Comparison of ENCODE assay signal across 28 cellular contexts in the genomic region with DNA sequence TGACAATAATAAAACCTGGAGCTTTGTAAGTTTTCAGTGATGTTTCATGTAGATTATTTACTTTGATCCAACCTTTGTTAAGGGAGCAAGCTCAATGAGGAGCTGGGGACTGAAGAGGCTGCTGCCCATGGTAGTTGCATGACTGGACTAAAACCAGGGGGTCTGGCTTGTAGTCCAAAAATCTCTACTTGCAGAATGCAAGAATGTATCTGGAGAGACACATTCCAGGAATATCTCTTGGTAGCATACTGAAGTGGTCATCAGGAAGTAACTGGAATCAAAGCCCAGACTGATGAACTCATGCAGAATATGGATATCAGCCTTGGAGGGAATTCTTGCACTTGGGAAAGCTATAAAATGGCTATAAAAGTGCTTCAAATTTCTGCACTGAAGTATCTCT. TPM values are rescaled to one million over a fixed set of nuclear protein-coding genes. Genes with fewer than 3 reads are reported as not detected.
DNase-seq lines count a peak whose midpoint lies in the region; ATAC-seq, FAIRE-seq and TF ChIP-seq lines count a peak whose summit lies in the region.
"Had no signal": no experiment of that assay in that cellular context is flagged by ENCODE, and none has a peak within 500 bp of the region (broad histone marks: within the 10 kb centered on the region; RNA-seq: fewer than 3 reads in every experiment).

No MANE protein-coding gene starts in this region.

- H3K79me1 ChIP-seq in neuronal stem cell (ENCODE audit: low read depth, low read length), result no peaks in the 10 kb centered on the region

- H3K36me3 Mint-ChIP-seq in astrocyte (ENCODE audit: low read depth, unreplicated experiment), result no peaks in the 10 kb centered on the region
- H3K36me3 Mint-ChIP-seq in CD14-positive monocyte, result no peaks in the 10 kb centered on the region
- H3K36me3 Mint-ChIP-seq: immature natural killer cell; natural killer cell treated with Interleukin-12 subunit alpha and Interleukin-12 subunit beta and Interleukin-15 and Interleukin-18, amount 100 ng/mL, for 72 hours had no signal

- H3K9ac ChIP-seq in astrocyte (ENCODE audit: low read length), result no peak overlapping the region
- H3K9ac ChIP-seq in neuronal stem cell (ENCODE audit: low read depth, low read length, poor library complexity), result no peak overlapping the region

- H3K18ac ChIP-seq in neuronal stem cell (ENCODE audit: low read length), result no peak overlapping the region

- peak; percentile 47 for DNase-seq in AG10803 (ENCODE audit: low read depth)
- DNase-seq in EL, result peak; percentile 42
- DNase-seq in astrocyte (ENCODE audit: low read depth), result peak; percentile 10
- DNase-seq in kidney tubule cell (ENCODE audit: low spot score), result peak; percentile 78
- no peak for DNase-seq in CD14-positive monocyte (ENCODE audit: low spot score)
- no peak for DNase-seq in neuronal stem cell (ENCODE audit: low spot score)
- DNase-seq: activated CD4-positive, alpha-beta T cell treated with anti-CD3 and anti-CD28 coated beads for 4 hours; activated CD8-positive, alpha-beta T cell treated with anti-CD3 and anti-CD28 coated beads, Interleukin-2, amount 10 ng/mL, durations not matched to agents 7 days and 5 days; activated naive CD4-positive, alpha-beta T cell treated with anti-CD3 and anti-CD28 coated beads for 36 hours; adrenal gland; C1 segment of cervical spinal cord; Caco-2; DMS79; immature natural killer cell; left lung; MM.1S; NCI-H1105 treated with DMSO at 0.1 percent for 48 hours; NCI-H187 treated with DMSO at 0.1 percent for 48 hours; NCI-H526; Right ventricle myocardium superior; stimulated activated CD4-positive, alpha-beta T cell treated with anti-CD3 and anti-CD28 coated beads, Interleukin-4, amount 100 ng/mL, for 24 hours; thyroid gland had no signal

- H3K14ac ChIP-seq in neuronal stem cell (ENCODE audit: low read length), result no peak overlapping the region

- no peaks in the 10 kb centered on the region for H3K36me3 ChIP-seq in astrocyte (ENCODE audit: insufficient read depth, low read length)
- H3K36me3 ChIP-seq in neuronal stem cell (replicated peaks in 1 of 2; ENCODE audit: control insufficient read depth in 2 of 2, insufficient read depth in 2 of 2, low read length in 2 of 2), result no peaks in the 10 kb centered on the region
- H3K36me3 ChIP-seq: adrenal gland, left lung, thyroid gland had no signal

- TF ChIP-seq CTCF in AG10803 (conservative IDR thresholded peaks at IDR 0.05; ENCODE audit: low read length), result no peak
- no peak for TF ChIP-seq CTCF in astrocyte (IDR thresholded peaks at IDR 0.05; ENCODE audit: insufficient read depth, low read depth, low read length)
- no peak for TF ChIP-seq CTCF in CD14-positive monocyte (IDR thresholded peaks at IDR 0.05)

- intact Hi-C loops in CD14-positive monocyte (cut with micrococcal nuclease), result no loop called here

- H3K4me1 ChIP-seq in astrocyte (ENCODE audit: insufficient read depth, low read length), result peaks cover 4% of the 10 kb centered on the region
- no peaks in the 10 kb centered on the region for H3K4me1 ChIP-seq in neuronal stem cell (ENCODE audit: control insufficient read depth in 2 of 2, insufficient read depth in 1 of 2, low read depth in 1 of 2, low read length in 2 of 2)
- H3K4me1 ChIP-seq: Caco-2 had no signal

- H3K27me3 Mint-ChIP-seq in astrocyte (ENCODE audit: low read depth, unreplicated experiment) (no peaks in the 10 kb centered on the region), CD14-positive monocyte (ENCODE audit: low read depth in 3 of 3) (no peaks in the 10 kb centered on the region)
- H3K27me3 Mint-ChIP-seq: natural killer cell treated with Interleukin-12 subunit alpha and Interleukin-12 subunit beta and Interleukin-15 and Interleukin-18, amount 100 ng/mL, for 72 hours had no signal

- no peak overlapping the region for H2BK15ac ChIP-seq in neuronal stem cell (ENCODE audit: low read length)

- H3K4me3 Mint-ChIP-seq in astrocyte (ENCODE audit: unreplicated experiment), result no peak overlapping the region
- H3K4me3 Mint-ChIP-seq in CD14-positive monocyte, result no peak overlapping the region
- H3K4me3 Mint-ChIP-seq: activated CD8-positive, alpha-beta T cell treated with anti-CD3 and anti-CD28 coated beads, Interleukin-2, amount 10 ng/mL, durations not matched to agents 7 days and 5 days; activated naive CD4-positive, alpha-beta T cell treated with anti-CD3 and anti-CD28 coated beads for 36 hours; immature natural killer cell; natural killer cell treated with Interleukin-12 subunit alpha and Interleukin-12 subunit beta and Interleukin-15 and Interleukin-18, amount 100 ng/mL, for 72 hours; T-helper 2 cell treated with Interferon-gamma antibody and Interleukin-4, amounts not matched to agents 5 μg/mL and 100 μg/mL, for 36 hours had no signal

- H3K4me1 Mint-ChIP-seq in astrocyte (ENCODE audit: low read depth, unreplicated experiment) (peaks cover 30% of the 10 kb centered on the region), CD14-positive monocyte (peaks cover 24% of the 10 kb centered on the region)
- H3K4me1 Mint-ChIP-seq: immature natural killer cell had no signal

- H3K27ac Mint-ChIP-seq in astrocyte (ENCODE audit: unreplicated experiment) (no peak overlapping the region), CD14-positive monocyte (no peak overlapping the region)
- H3K27ac Mint-ChIP-seq: activated naive CD4-positive, alpha-beta T cell treated with anti-CD3 and anti-CD28 coated beads for 36 hours; natural killer cell treated with Interleukin-12 subunit alpha and Interleukin-12 subunit beta and Interleukin-15 and Interleukin-18, amount 100 ng/mL, for 72 hours had no signal

- H3K79me2 ChIP-seq in astrocyte (ENCODE audit: insufficient read depth, low read length), result no peaks in the 10 kb centered on the region

- H3K9me3 ChIP-seq in astrocyte (ENCODE audit: insufficient read depth, low read depth, low read length) (no peaks in the 10 kb centered on the region), neuronal stem cell (replicated peaks in 1 of 2; ENCODE audit: control insufficient read depth in 2 of 2, insufficient read depth in 1 of 2, low read depth in 1 of 2, low read length in 2 of 2) (no peaks in the 10 kb centered on the region)
- H3K9me3 ChIP-seq: adrenal gland, Caco-2, left lung, thyroid gland had no signal

- FAIRE-seq in astrocyte (lab: Jason Lieb, UNC), result no peak
- FAIRE-seq: H1 had no signal

- H2BK5ac ChIP-seq in neuronal stem cell (ENCODE audit: low read length), result no peak overlapping the region

- no peak overlapping the region for H3K23ac ChIP-seq in neuronal stem cell (ENCODE audit: low read depth, low read length, poor library complexity)

- H3K27me3 ChIP-seq in astrocyte (ENCODE audit: insufficient read depth, low read length) (peaks cover 2% of the 10 kb centered on the region), neuronal stem cell (ENCODE audit: control insufficient read depth in 3 of 3, insufficient read depth in 3 of 3, low read depth in 1 of 3, low read length in 3 of 3) (peaks cover 0 to 20% (median 4%) of the 10 kb centered on the region in 3 experiments)
- H3K27me3 ChIP-seq: adrenal gland, left lung, thyroid gland had no signal

- no peaks in the 10 kb centered on the region for H3K9me3 Mint-ChIP-seq in astrocyte (ENCODE audit: unreplicated experiment)
- H3K9me3 Mint-ChIP-seq in CD14-positive monocyte, result no peaks in the 10 kb centered on the region
- H3K9me3 Mint-ChIP-seq: activated naive CD4-positive, alpha-beta T cell treated with anti-CD3 and anti-CD28 coated beads for 36 hours; immature natural killer cell; natural killer cell treated with Interleukin-12 subunit alpha and Interleukin-12 subunit beta and Interleukin-15 and Interleukin-18, amount 100 ng/mL, for 72 hours; T-helper 2 cell treated with Interferon-gamma antibody and Interleukin-4, amounts not matched to agents 5 μg/mL and 100 μg/mL, for 36 hours had no signal

- no peak overlapping the region for H3K4ac ChIP-seq in neuronal stem cell (ENCODE audit: low read length)

- no peak overlapping the region for H2AK5ac ChIP-seq in neuronal stem cell (ENCODE audit: low read depth, low read length)

- ATAC-seq in HG03196 (IDR thresholded peaks at IDR 0.05; ENCODE audit: unreplicated experiment), result no peak
- no peak for ATAC-seq in GM18498 (IDR thresholded peaks at IDR 0.05; ENCODE audit: unreplicated experiment)
- ATAC-seq: activated CD8-positive, alpha-beta T cell treated with anti-CD3 and anti-CD28 coated beads, Interleukin-2, amount 10 ng/mL, durations not matched to agents 7 days and 5 days; left lung; natural killer cell treated with Interleukin-12 subunit alpha and Interleukin-12 subunit beta and Interleukin-15 and Interleukin-18, amount 100 ng/mL, for 72 hours had no signal

- H3K4me3 ChIP-seq in AG10803 (ENCODE audit: low read length) (no peak overlapping the region), astrocyte (ENCODE audit: insufficient read depth, low read depth, low read length) (no peak overlapping the region), neuronal stem cell (ENCODE audit: low read length in 2 of 2) (no peak overlapping the region)
- H3K4me3 ChIP-seq: adrenal gland, left lung, thyroid gland had no signal

- H4K91ac ChIP-seq in neuronal stem cell (ENCODE audit: low read depth, low read length, poor library complexity), result no peak overlapping the region

- H2AFZ ChIP-seq in astrocyte (ENCODE audit: low read depth, low read length) (no peak overlapping the region), neuronal stem cell (ENCODE audit: low read length) (no peak overlapping the region)

- H3K4me2 ChIP-seq in astrocyte (ENCODE audit: low read length) (no peak overlapping the region), neuronal stem cell (ENCODE audit: insufficient read depth, low read length, poor library complexity, severe bottlenecking) (no peak overlapping the region)

- no peak overlapping the region for H2BK12ac ChIP-seq in neuronal stem cell (ENCODE audit: low read length)

- no peaks in the 10 kb centered on the region for H4K20me1 ChIP-seq in astrocyte (ENCODE audit: insufficient read depth, low read length)

- H3K27ac ChIP-seq in astrocyte (ENCODE audit: low read depth, low read length) (no peak overlapping the region), neuronal stem cell (replicated peaks; ENCODE audit: low read length) (no peak overlapping the region)
- H3K27ac ChIP-seq: adrenal gland, thyroid gland had no signal

- H4K8ac ChIP-seq in neuronal stem cell (ENCODE audit: low read depth, low read length), result no peak overlapping the region

- no peak overlapping the region for H2BK120ac ChIP-seq in neuronal stem cell (ENCODE audit: low read depth, low read length)

RNA-seq across cellular contexts. Expression of gene KIAA0040, which starts 5.8 kb away (rescaled TPM):
- total RNA-seq in astrocyte, result 5.0 and 5.2 TPM in 2 replicates
- 10 to 100 TPM; 25.9 to 35.4 TPM for polyA plus RNA-seq in CD14-positive monocyte
- not detected for polyA plus RNA-seq in neuronal stem cell (2013, experiment 1 of 2)
- 0.01 TPM for polyA plus RNA-seq in neuronal stem cell (2013, experiment 2 of 2)
- total RNA-seq: A673 had no signal

Comparison
In these comparisons a context has a peak if more than half of its experiments do, and no peak if none do; other contexts are left out.
1. DNase-seq: peak in AG10803 (single experiment), EL (single experiment), astrocyte (single experiment) and kidney tubule cell (single experiment); none in CD14-positive monocyte (single experiment) and neuronal stem cell (single experiment).